ENCODE assay signal across 14 cellular contexts in the genomic region with DNA sequence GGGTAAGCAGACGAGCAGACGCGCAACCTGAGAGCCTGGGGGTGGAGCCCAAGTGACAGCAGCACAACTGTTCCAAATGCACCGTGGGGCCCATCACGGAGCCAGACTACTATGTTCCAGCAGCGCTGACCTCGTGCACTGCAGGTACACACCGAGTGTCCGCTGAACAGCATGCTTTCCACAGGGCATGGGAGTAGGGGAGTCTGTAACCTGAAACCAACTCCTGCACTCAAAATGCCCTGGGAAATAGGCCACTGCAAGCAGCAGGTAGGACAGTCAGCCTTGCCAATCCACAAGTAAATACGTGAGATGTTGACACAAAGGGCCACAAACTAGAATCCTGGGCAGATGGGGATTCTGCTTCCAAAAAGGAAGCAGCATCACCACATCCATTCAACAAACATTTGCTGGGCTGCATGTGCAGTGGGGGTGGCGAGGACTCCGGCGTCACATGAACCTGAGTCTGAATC.
DNase-seq lines count a peak whose midpoint lies in the region; ATAC-seq and TF ChIP-seq lines count a peak whose summit lies in the region.
"Had no signal": no experiment of that assay in that cellular context is flagged by ENCODE, and none has a peak within 500 bp of the region (broad histone marks: within the 10 kb centered on the region; RNA-seq: fewer than 3 reads in every experiment).

No MANE protein-coding gene starts in this region.

- H3K36me3 ChIP-seq in CD4-positive, CD25-positive, alpha-beta regulatory T cell (ENCODE audit: control insufficient read depth, insufficient read depth, low read length): peaks cover 80% of the 10 kb centered on the region
- H3K36me3 ChIP-seq in lower lobe of right lung: peaks cover 87% of the 10 kb centered on the region

- H3K27me3 ChIP-seq in CD4-positive, CD25-positive, alpha-beta regulatory T cell (ENCODE audit: control insufficient read depth, insufficient read depth, low read length): no peaks in the 10 kb centered on the region
- no peaks in the 10 kb centered on the region for H3K27me3 ChIP-seq in lower lobe of right lung (ENCODE audit: low read depth)
- H3K27me3 ChIP-seq: adrenal gland had no signal

- ATAC-seq in CD4-positive, CD25-positive, alpha-beta regulatory T cell (ENCODE audit: low read depth in 2 of 2): no peak
- ATAC-seq in lower lobe of right lung: peak in 1 of 2 donors; percentile 3
- ATAC-seq in GM19023 (IDR thresholded peaks at IDR 0.05; ENCODE audit: unreplicated experiment): no peak
- ATAC-seq in GM21723 (IDR thresholded peaks at IDR 0.05; ENCODE audit: unreplicated experiment): no peak

- no peak overlapping the region for H3K4me3 Mint-ChIP-seq in CD4-positive, CD25-positive, alpha-beta regulatory T cell
- H3K4me3 Mint-ChIP-seq: mesothelial cell of epicardium had no signal

- no peaks in the 10 kb centered on the region for H3K9me3 ChIP-seq in CD4-positive, CD25-positive, alpha-beta regulatory T cell (ENCODE audit: control insufficient read depth in 2 of 2, low read length in 2 of 2)
- H3K9me3 ChIP-seq in lower lobe of right lung: no peaks in the 10 kb centered on the region
- H3K9me3 ChIP-seq: adrenal gland had no signal

- peak overlapping the region in 2 of 3 donors; percentile 47 to 64 for H3K27ac Mint-ChIP-seq in CD4-positive, CD25-positive, alpha-beta regulatory T cell

- intact Hi-C loops in lower lobe of right lung (cut with DNase I): no loop called here

- H3K9me3 Mint-ChIP-seq in CD4-positive, CD25-positive, alpha-beta regulatory T cell: no peaks in the 10 kb centered on the region
- H3K9me3 Mint-ChIP-seq: mesothelial cell of epicardium had no signal

- TF ChIP-seq CTCF in lower lobe of right lung (IDR thresholded peaks at IDR 0.05): no peak

- no peak for DNase-seq in CD4-positive, CD25-positive, alpha-beta regulatory T cell
- DNase-seq in NCI-H1092 treated with DMSO at 0.1 percent for 48 hours (lab: John Stamatoyannopoulos, UW) (peak; percentile 92), NCI-H510A treated with DMSO at 0.1 percent for 48 hours (lab: John Stamatoyannopoulos, UW) (peak; percentile 87), lower lobe of right lung (no peak), medulla oblongata (ENCODE audit: extremely low spot score) (no peak), cerebellar cortex (ENCODE audit: low spot score) (no peak)
- DNase-seq: EL, hippocampal formation, NCI-H2227 treated with DMSO at 0.1 percent for 48 hours, Right ventricle myocardium superior had no signal

- H3K4me1 ChIP-seq in CD4-positive, CD25-positive, alpha-beta regulatory T cell (ENCODE audit: control insufficient read depth, insufficient read depth, low read length, poor library complexity, severe bottlenecking): no peaks in the 10 kb centered on the region
- peaks cover 67% of the 10 kb centered on the region for H3K4me1 ChIP-seq in lower lobe of right lung

- H3K36me3 Mint-ChIP-seq in CD4-positive, CD25-positive, alpha-beta regulatory T cell: peaks cover 45% of the 10 kb centered on the region

- H3K4me1 Mint-ChIP-seq in CD4-positive, CD25-positive, alpha-beta regulatory T cell: peaks cover 4 to 38% (median 16%) of the 10 kb centered on the region in 4 donors

- no peaks in the 10 kb centered on the region for H3K27me3 Mint-ChIP-seq in CD4-positive, CD25-positive, alpha-beta regulatory T cell

- no peak overlapping the region for H3K4me3 ChIP-seq in CD4-positive, CD25-positive, alpha-beta regulatory T cell (ENCODE audit: low read depth, low read length)
- no peak overlapping the region for H3K4me3 ChIP-seq in lower lobe of right lung
- H3K4me3 ChIP-seq: adrenal gland had no signal

- peak overlapping the region; percentile 43 for H3K27ac ChIP-seq in CD4-positive, CD25-positive, alpha-beta regulatory T cell (ENCODE audit: insufficient read depth, low read length, poor library complexity, severe bottlenecking)
- peak overlapping the region; percentile 37 for H3K27ac ChIP-seq in lower lobe of right lung

Comparison
In these comparisons a context has a peak if more than half of its experiments do, and no peak if none do; other contexts are left out.
1. DNase-seq: peak in NCI-H1092 treated with DMSO at 0.1 percent for 48 hours (single experiment) and NCI-H510A treated with DMSO at 0.1 percent for 48 hours (single experiment); none in CD4-positive, CD25-positive, alpha-beta regulatory T cell (0 of 3), lower lobe of right lung (single experiment), medulla oblongata (single experiment) and cerebellar cortex (single experiment).